In the genomic region with DNA sequence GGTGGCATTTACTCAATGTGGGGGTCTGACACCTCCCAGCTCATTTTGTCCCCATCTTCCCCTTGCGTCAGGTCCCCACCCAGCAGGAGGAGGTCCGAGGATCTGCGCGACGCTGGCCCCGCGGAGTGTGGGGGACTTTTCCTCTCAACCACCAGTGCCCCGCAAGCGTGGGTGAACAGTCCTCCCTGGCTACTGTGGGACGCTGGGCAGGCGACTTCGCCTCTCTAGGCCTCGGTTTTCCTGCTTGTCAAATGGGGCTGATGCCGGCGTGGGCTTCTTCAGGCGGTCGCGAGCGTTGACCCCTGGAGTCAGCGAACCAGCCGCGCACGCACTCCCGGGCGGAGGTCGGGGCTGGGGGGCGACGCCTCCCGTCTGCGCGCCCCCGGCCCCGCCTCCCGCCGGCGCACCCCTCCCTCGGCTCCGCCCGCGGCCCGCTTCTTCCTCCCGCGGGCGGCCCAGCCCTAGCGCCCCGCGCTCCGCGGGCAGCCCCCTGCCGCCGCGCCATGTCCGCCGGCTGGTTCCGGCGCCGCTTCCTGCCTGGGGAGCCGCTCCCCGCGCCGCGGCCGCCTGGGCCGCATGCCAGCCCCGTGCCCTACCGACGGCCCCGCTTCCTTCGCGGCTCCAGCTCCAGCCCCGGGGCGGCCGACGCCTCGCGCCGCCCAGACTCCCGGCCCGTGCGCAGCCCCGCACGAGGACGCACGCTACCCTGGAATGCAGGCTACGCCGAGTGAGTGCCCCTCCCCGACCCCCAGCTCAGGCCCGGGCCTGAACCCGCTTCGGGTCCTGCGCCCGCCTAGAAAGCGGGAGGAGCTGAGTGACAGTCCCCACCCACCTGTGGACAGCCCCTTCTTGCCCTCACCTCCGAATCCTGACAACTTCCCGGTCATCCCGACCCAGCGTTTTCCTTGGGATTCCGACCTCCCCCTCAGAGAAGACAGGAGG, we compare ENCODE assay signal across 1 cellular context.
A peak's percentile ranks its signal among the peaks of the same experiment; 100 is the strongest.
TF ChIP-seq lines count a peak whose summit lies in the region.

A gene with protein sequence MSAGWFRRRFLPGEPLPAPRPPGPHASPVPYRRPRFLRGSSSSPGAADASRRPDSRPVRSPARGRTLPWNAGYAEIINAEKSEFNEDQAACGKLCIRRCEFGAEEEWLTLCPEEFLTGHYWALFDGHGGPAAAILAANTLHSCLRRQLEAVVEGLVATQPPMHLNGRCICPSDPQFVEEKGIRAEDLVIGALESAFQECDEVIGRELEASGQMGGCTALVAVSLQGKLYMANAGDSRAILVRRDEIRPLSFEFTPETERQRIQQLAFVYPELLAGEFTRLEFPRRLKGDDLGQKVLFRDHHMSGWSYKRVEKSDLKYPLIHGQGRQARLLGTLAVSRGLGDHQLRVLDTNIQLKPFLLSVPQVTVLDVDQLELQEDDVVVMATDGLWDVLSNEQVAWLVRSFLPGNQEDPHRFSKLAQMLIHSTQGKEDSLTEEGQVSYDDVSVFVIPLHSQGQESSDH (plus strand): TSS at position 438 of the 942 bp plus-strand sequence. CDS start 66 bp downstream, at position 504.

TF ChIP-seq in HepG2, 621 proteins besides CTCF, POLR2A, EP300 and RAD21 (continued from another document and continues in another):
- TF ChIP-seq, protein P1, sequence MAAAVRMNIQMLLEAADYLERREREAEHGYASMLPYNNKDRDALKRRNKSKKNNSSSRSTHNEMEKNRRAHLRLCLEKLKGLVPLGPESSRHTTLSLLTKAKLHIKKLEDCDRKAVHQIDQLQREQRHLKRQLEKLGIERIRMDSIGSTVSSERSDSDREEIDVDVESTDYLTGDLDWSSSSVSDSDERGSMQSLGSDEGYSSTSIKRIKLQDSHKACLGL (CRISPR knock-in tag; IDR thresholded peaks at IDR 0.05): peak; percentile 51; the same call in 1 of the 2 replicates
- TF ChIP-seq DR1 (CRISPR knock-in tag; IDR thresholded peaks at IDR 0.05) (no peak), NR0B2 (CRISPR knock-in tag; IDR thresholded peaks at IDR 0.05) (peak; percentile 46; the same call in 1 of the 2 replicates), RBFOX2 (IDR thresholded peaks at IDR 0.05; ENCODE audit: low read depth, low read length) (peak; percentile 51; the same call in 1 of the 2 replicates), HOXA5 (CRISPR knock-in tag; IDR thresholded peaks at IDR 0.05) (peak; percentile 51; the same call in 1 of the 2 replicates), ZMYM3 (CRISPR knock-in tag; IDR thresholded peaks at IDR 0.05) (peak; percentile 72; the same call in 1 of the 2 replicates), ZNF510 (CRISPR knock-in tag; IDR thresholded peaks at IDR 0.05; ENCODE audit: low read depth) (no peak), HDAC6 (IDR thresholded peaks at IDR 0.05; ENCODE audit: low read depth, low read length) (no peak), ZSCAN22 (CRISPR knock-in tag; IDR thresholded peaks at IDR 0.05) (no peak), ZNF331 (CRISPR knock-in tag; IDR thresholded peaks at IDR 0.05) (0 out of 2 replicates have a peak, but pooled peaks have one; percentile 33), NFYB (CRISPR knock-in tag; IDR thresholded peaks at IDR 0.05) (no peak), REXO4 (CRISPR knock-in tag; IDR thresholded peaks at IDR 0.05; ENCODE audit: borderline replicate concordance) (0 out of 2 replicates have a peak, but pooled peaks have one; percentile 56), SAP130 (CRISPR knock-in tag; IDR thresholded peaks at IDR 0.05; ENCODE audit: low read depth) (peak; percentile 14; the same call in 1 of the 2 replicates), ARID4A (CRISPR knock-in tag; IDR thresholded peaks at IDR 0.05; ENCODE audit: borderline replicate concordance) (peak; percentile 16; the same call in 1 of the 2 replicates), NKX3-1 (CRISPR knock-in tag; IDR thresholded peaks at IDR 0.05) (peak; percentile 67), ZNF276 (CRISPR knock-in tag; IDR thresholded peaks at IDR 0.05; ENCODE audit: low read depth) (peak; percentile 55; the same call in 1 of the 2 replicates), NR2C2 (CRISPR knock-in tag; IDR thresholded peaks at IDR 0.05; ENCODE audit: borderline replicate concordance) (peak; percentile 40)
- TF ChIP-seq, protein P2, sequence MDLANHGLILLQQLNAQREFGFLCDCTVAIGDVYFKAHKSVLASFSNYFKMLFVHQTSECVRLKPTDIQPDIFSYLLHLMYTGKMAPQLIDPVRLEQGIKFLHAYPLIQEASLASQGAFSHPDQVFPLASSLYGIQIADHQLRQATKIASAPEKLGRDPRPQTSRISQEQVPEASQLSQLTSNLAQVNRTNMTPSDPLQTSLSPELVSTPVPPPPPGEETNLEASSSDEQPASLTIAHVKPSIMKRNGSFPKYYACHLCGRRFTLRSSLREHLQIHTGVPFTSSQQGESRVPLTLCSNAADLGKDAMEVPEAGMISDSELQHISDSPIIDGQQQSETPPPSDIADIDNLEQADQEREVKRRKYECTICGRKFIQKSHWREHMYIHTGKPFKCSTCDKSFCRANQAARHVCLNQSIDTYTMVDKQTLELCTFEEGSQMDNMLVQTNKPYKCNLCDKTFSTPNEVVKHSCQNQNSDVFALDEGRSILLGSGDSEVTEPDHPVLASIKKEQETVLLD (CRISPR knock-in tag; IDR thresholded peaks at IDR 0.05; ENCODE audit: low read depth): peak; percentile 57; the same call in 1 of the 2 replicates
- TF ChIP-seq, protein P3, sequence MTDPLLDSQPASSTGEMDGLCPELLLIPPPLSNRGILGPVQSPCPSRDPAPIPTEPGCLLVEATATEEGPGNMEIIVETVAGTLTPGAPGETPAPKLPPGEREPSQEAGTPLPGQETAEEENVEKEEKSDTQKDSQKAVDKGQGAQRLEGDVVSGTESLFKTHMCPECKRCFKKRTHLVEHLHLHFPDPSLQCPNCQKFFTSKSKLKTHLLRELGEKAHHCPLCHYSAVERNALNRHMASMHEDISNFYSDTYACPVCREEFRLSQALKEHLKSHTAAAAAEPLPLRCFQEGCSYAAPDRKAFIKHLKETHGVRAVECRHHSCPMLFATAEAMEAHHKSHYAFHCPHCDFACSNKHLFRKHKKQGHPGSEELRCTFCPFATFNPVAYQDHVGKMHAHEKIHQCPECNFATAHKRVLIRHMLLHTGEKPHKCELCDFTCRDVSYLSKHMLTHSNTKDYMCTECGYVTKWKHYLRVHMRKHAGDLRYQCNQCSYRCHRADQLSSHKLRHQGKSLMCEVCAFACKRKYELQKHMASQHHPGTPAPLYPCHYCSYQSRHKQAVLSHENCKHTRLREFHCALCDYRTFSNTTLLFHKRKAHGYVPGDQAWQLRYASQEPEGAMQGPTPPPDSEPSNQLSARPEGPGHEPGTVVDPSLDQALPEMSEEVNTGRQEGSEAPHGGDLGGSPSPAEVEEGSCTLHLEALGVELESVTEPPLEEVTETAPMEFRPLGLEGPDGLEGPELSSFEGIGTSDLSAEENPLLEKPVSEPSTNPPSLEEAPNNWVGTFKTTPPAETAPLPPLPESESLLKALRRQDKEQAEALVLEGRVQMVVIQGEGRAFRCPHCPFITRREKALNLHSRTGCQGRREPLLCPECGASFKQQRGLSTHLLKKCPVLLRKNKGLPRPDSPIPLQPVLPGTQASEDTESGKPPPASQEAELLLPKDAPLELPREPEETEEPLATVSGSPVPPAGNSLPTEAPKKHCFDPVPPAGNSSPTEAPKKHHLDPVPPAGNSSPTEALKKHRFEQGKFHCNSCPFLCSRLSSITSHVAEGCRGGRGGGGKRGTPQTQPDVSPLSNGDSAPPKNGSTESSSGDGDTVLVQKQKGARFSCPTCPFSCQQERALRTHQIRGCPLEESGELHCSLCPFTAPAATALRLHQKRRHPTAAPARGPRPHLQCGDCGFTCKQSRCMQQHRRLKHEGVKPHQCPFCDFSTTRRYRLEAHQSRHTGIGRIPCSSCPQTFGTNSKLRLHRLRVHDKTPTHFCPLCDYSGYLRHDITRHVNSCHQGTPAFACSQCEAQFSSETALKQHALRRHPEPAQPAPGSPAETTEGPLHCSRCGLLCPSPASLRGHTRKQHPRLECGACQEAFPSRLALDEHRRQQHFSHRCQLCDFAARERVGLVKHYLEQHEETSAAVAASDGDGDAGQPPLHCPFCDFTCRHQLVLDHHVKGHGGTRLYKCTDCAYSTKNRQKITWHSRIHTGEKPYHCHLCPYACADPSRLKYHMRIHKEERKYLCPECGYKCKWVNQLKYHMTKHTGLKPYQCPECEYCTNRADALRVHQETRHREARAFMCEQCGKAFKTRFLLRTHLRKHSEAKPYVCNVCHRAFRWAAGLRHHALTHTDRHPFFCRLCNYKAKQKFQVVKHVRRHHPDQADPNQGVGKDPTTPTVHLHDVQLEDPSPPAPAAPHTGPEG (CRISPR knock-in tag; IDR thresholded peaks at IDR 0.05): peak; percentile 84; the same call in 1 of the 2 replicates
- TF ChIP-seq, protein P4, sequence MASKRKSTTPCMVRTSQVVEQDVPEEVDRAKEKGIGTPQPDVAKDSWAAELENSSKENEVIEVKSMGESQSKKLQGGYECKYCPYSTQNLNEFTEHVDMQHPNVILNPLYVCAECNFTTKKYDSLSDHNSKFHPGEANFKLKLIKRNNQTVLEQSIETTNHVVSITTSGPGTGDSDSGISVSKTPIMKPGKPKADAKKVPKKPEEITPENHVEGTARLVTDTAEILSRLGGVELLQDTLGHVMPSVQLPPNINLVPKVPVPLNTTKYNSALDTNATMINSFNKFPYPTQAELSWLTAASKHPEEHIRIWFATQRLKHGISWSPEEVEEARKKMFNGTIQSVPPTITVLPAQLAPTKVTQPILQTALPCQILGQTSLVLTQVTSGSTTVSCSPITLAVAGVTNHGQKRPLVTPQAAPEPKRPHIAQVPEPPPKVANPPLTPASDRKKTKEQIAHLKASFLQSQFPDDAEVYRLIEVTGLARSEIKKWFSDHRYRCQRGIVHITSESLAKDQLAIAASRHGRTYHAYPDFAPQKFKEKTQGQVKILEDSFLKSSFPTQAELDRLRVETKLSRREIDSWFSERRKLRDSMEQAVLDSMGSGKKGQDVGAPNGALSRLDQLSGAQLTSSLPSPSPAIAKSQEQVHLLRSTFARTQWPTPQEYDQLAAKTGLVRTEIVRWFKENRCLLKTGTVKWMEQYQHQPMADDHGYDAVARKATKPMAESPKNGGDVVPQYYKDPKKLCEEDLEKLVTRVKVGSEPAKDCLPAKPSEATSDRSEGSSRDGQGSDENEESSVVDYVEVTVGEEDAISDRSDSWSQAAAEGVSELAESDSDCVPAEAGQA (IDR thresholded peaks at IDR 0.05; ENCODE audit: low read depth): no peak
- TF ChIP-seq, protein P4 (CRISPR knock-in tag; IDR thresholded peaks at IDR 0.05; ENCODE audit: borderline replicate concordance): peak; percentile 82; the same call in 1 of the 2 replicates
